Comparison of ENCODE assay signal across 19 cellular contexts in genomic region chr17:570403-570802, GRCh38.
"Had no signal": no experiment of that assay in that cellular context is flagged by ENCODE, and none has a peak within 500 bp of the region (broad histone marks: within the 10 kb centered on the region; RNA-seq: fewer than 3 reads in every experiment).

No MANE protein-coding gene starts in this region.

- H3K4me3 Mint-ChIP-seq: mesothelial cell of epicardium, nephron had no signal

- H3K9me3 ChIP-seq: esophagus squamous epithelium, gastroesophageal sphincter, psoas muscle, sigmoid colon, tibial artery, upper lobe of right lung, vagina had no signal

- DNase-seq: dorsolateral prefrontal cortex; effector CD8-positive, alpha-beta T cell; esophagus squamous epithelium; foreskin fibroblast; glutamatergic neuron; islet precursor cell; psoas muscle; sigmoid colon; stimulated activated CD4-positive, alpha-beta T cell treated with anti-CD3 and anti-CD28 coated beads, Interleukin-12 subunit alpha, Interleukin-12 subunit beta, amount 100 ng/mL, for 4 hours; stimulated activated naive CD8-positive, alpha-beta T cell treated with anti-CD3 and anti-CD28 coated beads, Interleukin-15, Interleukin-2, amounts not matched to agents 100 U/mL and 50 U/mL, for 24 hours; tibial artery; upper lobe of right lung had no signal

- H3K4me1 ChIP-seq: tibial artery, vagina had no signal

- H3K27ac Mint-ChIP-seq: mesothelial cell of epicardium, nephron had no signal

- H3K27ac ChIP-seq: coronary artery, esophagus squamous epithelium, gastroesophageal sphincter, psoas muscle, sigmoid colon, skin epidermis, tibial artery, upper lobe of right lung, vagina had no signal

- H3K4me3 ChIP-seq: coronary artery, esophagus squamous epithelium, gastroesophageal sphincter, psoas muscle, sigmoid colon, skin epidermis, tibial artery, upper lobe of right lung, vagina had no signal

- H3K36me3 ChIP-seq: sigmoid colon, vagina had no signal

- ATAC-seq: gastroesophageal sphincter; left lobe of liver; psoas muscle; stimulated activated naive CD8-positive, alpha-beta T cell treated with anti-CD3 and anti-CD28 coated beads, Interleukin-15, Interleukin-2, amounts not matched to agents 100 U/mL and 50 U/mL, for 24 hours; upper lobe of right lung had no signal

- H3K27me3 ChIP-seq: dorsolateral prefrontal cortex, esophagus squamous epithelium, gastroesophageal sphincter, sigmoid colon, tibial artery, upper lobe of right lung, vagina had no signal
